Comparison of ENCODE assay signal across 18 cellular contexts in genomic region chr5:129608350-129608749, GRCh38.
A peak's percentile ranks its signal among the peaks of the same experiment; 100 is the strongest.
DNase-seq lines count a peak whose midpoint lies in the region; ATAC-seq and TF ChIP-seq lines count a peak whose summit lies in the region.
"Had no signal": no experiment of that assay in that cellular context is flagged by ENCODE, and none has a peak within 500 bp of the region (broad histone marks: within the 10 kb centered on the region; RNA-seq: fewer than 3 reads in every experiment).

No MANE protein-coding gene starts in this region.

- no peak overlapping the region for H3K4me2 ChIP-seq in Karpas-422 (ENCODE audit: low read depth, low read length, poor library complexity, severe bottlenecking)
- H3K4me2 ChIP-seq: A549; BLaER1 treated with 17β-estradiol and CSF1 and Interleukin-3, amounts not matched to agents 10 nM and 100 nM had no signal

- peak; percentile 43 for DNase-seq in Karpas-422
- peak; percentile 3 for DNase-seq in UCSD-AML1 (lab: John Stamatoyannopoulos, UW; ENCODE audit: unreplicated experiment)
- DNase-seq in activated naive CD4-positive, alpha-beta T cell (lab: John Stamatoyannopoulos, UW): no peak
- no peak for DNase-seq in prostate gland (ENCODE audit: low spot score)
- DNase-seq: AML-193; Caco-2; Calu3; CD4-positive, alpha-beta T cell; CD8-positive, alpha-beta T cell; DMS79 treated with DMSO at 0.1 percent for 48 hours; GF-D8 had no signal

- ATAC-seq in GM18498 (IDR thresholded peaks at IDR 0.05; ENCODE audit: unreplicated experiment) (peak; percentile 62), HG02678 (IDR thresholded peaks at IDR 0.05; ENCODE audit: unreplicated experiment) (peak; percentile 53), HG03439 (IDR thresholded peaks at IDR 0.05; ENCODE audit: unreplicated experiment) (no peak)
- ATAC-seq: A549; CD8-positive, alpha-beta T cell had no signal

- H3K4me1 ChIP-seq in Karpas-422 (ENCODE audit: low read length) (peaks cover 6% of the 10 kb centered on the region), prostate gland (replicated peaks) (no peaks in the 10 kb centered on the region)
- H3K4me1 ChIP-seq: A549; BLaER1 treated with 17β-estradiol and CSF1 and Interleukin-3, amounts not matched to agents 10 nM and 100 nM; Caco-2 had no signal

- no peaks in the 10 kb centered on the region for H3K79me2 ChIP-seq in Karpas-422 (ENCODE audit: low read length)

- no peaks in the 10 kb centered on the region for H3K9me2 ChIP-seq in Karpas-422 (replicated peaks; ENCODE audit: insufficient read depth, low read length)

- no peaks in the 10 kb centered on the region for H3K36me3 ChIP-seq in Karpas-422 (ENCODE audit: insufficient read depth, low read length)
- H3K36me3 ChIP-seq in prostate gland: no peaks in the 10 kb centered on the region
- H3K36me3 ChIP-seq: BLaER1 treated with 17β-estradiol and CSF1 and Interleukin-3, amounts not matched to agents 10 nM and 100 nM had no signal

- H3K4me3 ChIP-seq in Karpas-422 (ENCODE audit: low read length) (no peak overlapping the region), prostate gland (no peak overlapping the region)
- H3K4me3 ChIP-seq: A549; BLaER1 treated with 17β-estradiol and CSF1 and Interleukin-3, amounts not matched to agents 10 nM and 100 nM had no signal

- no peaks in the 10 kb centered on the region for H4K20me1 ChIP-seq in Karpas-422 (ENCODE audit: insufficient read depth, low read depth, low read length)
- H4K20me1 ChIP-seq: BLaER1 treated with 17β-estradiol and CSF1 and Interleukin-3, amounts not matched to agents 10 nM and 100 nM had no signal

- TF ChIP-seq CTCF in prostate gland (IDR thresholded peaks at IDR 0.05): no peak

- no peak for TF ChIP-seq POLR2A in prostate gland (IDR thresholded peaks at IDR 0.05)

- 92% methylated on average over 1 of the region's 1 CpG for WGBS in prostate gland

- H3K27me3 ChIP-seq in Karpas-422 (ENCODE audit: low read length) (no peaks in the 10 kb centered on the region), prostate gland (replicated peaks; ENCODE audit: insufficient read depth) (no peaks in the 10 kb centered on the region)
- H3K27me3 ChIP-seq: BLaER1 treated with 17β-estradiol and CSF1 and Interleukin-3, amounts not matched to agents 10 nM and 100 nM had no signal

- H3K9me3 ChIP-seq in Karpas-422 (ENCODE audit: low read length): no peaks in the 10 kb centered on the region
- H3K9me3 ChIP-seq in prostate gland: no peaks in the 10 kb centered on the region
- H3K9me3 ChIP-seq: A549; BLaER1 treated with 17β-estradiol and CSF1 and Interleukin-3, amounts not matched to agents 10 nM and 100 nM; Caco-2 had no signal

- no peak overlapping the region for H3K9ac ChIP-seq in Karpas-422 (ENCODE audit: low read length)
- H3K9ac ChIP-seq: BLaER1 treated with 17β-estradiol and CSF1 and Interleukin-3, amounts not matched to agents 10 nM and 100 nM had no signal

- intact Hi-C loops in prostate gland (cut with DNase I): no loop called here

- no peak overlapping the region for H3K27ac ChIP-seq in Karpas-422 (ENCODE audit: low read length)
- H3K27ac ChIP-seq in prostate gland: no peak overlapping the region
- H3K27ac ChIP-seq: 22Rv1; A549; BLaER1 treated with 17β-estradiol and CSF1 and Interleukin-3, amounts not matched to agents 10 nM and 100 nM; C4-2B had no signal

- H2AFZ ChIP-seq in Karpas-422 (ENCODE audit: low read length): no peak overlapping the region

Comparison
In these comparisons a context has a peak if more than half of its experiments do, and no peak if none do; other contexts are left out.
1. DNase-seq: peak in Karpas-422 (single experiment) and UCSD-AML1 (single experiment); none in activated naive CD4-positive, alpha-beta T cell (0 of 4) and prostate gland (single experiment).